15 cellular contexts compared by ENCODE assay signal in genomic region chr4:161350946-161351345, GRCh38.
DNase-seq lines count a peak whose midpoint lies in the region; ATAC-seq and TF ChIP-seq lines count a peak whose summit lies in the region.
"Had no signal": no experiment of that assay in that cellular context is flagged by ENCODE, and none has a peak within 500 bp of the region (broad histone marks: within the 10 kb centered on the region; RNA-seq: fewer than 3 reads in every experiment).

No MANE protein-coding gene starts in this region.

- no peaks in the 10 kb centered on the region for H3K36me3 Mint-ChIP-seq in activated T-helper 2 cell treated with anti-CD3 and anti-CD28 coated beads, Interferon-gamma antibody, Interleukin-2, Interleukin-4, amounts not matched to agents 10 μg/mL and 5 μg/mL and 100 μg/mL, durations not matched to agents 14 hours and 24 hours and 36 hours (ENCODE audit: low read depth)

- 77% methylated on average over 3 of the region's 3 CpGs for WGBS in esophagus muscularis mucosa

- no peaks in the 10 kb centered on the region for H3K36me3 ChIP-seq in RWPE2 (ENCODE audit: low read depth)
- H3K36me3 ChIP-seq in esophagus muscularis mucosa: no peaks in the 10 kb centered on the region
- H3K36me3 ChIP-seq: BE2C had no signal

- no peaks in the 10 kb centered on the region for H3K27me3 ChIP-seq in RWPE2 (ENCODE audit: insufficient read depth, poor library complexity, severe bottlenecking)
- H3K27me3 ChIP-seq in esophagus muscularis mucosa: no peaks in the 10 kb centered on the region
- H3K27me3 ChIP-seq: BE2C had no signal

- DNase-seq in HPDE6-E6E7 (ENCODE audit: extremely low spot score) (peak; percentile 5), RWPE2 (ENCODE audit: low spot score) (no peak), midbrain (lab: John Stamatoyannopoulos, UW) (no peak), esophagus muscularis mucosa (ENCODE audit: extremely low spot score) (no peak)
- no peak for DNase-seq in activated T-helper 2 cell treated with anti-CD3 and anti-CD28 coated beads, Interferon-gamma antibody, Interleukin-2, Interleukin-4, amounts not matched to agents 10 μg/mL and 5 μg/mL and 100 μg/mL, durations not matched to agents 14 hours and 24 hours and 36 hours (ENCODE audit: low spot score)
- DNase-seq: ACHN; BE2C; Caco-2; CD4-positive, alpha-beta T cell; DMS153; DMS79; GF-D8; H9 had no signal

- no peak for TF ChIP-seq CTCF in RWPE2 (IDR thresholded peaks at IDR 0.05; ENCODE audit: poor library complexity, severe bottlenecking)
- TF ChIP-seq CTCF in esophagus muscularis mucosa (IDR thresholded peaks at IDR 0.05): no peak

- no peaks in the 10 kb centered on the region for H3K4me1 ChIP-seq in RWPE2 (ENCODE audit: insufficient read depth, poor library complexity, severe bottlenecking)
- no peaks in the 10 kb centered on the region for H3K4me1 ChIP-seq in esophagus muscularis mucosa
- H3K4me1 ChIP-seq: BE2C, Caco-2 had no signal

- no peak overlapping the region for H3K27ac Mint-ChIP-seq in activated T-helper 2 cell treated with anti-CD3 and anti-CD28 coated beads, Interferon-gamma antibody, Interleukin-2, Interleukin-4, amounts not matched to agents 10 μg/mL and 5 μg/mL and 100 μg/mL, durations not matched to agents 14 hours and 24 hours and 36 hours
- H3K27ac Mint-ChIP-seq: CD4-positive, alpha-beta T cell; H9 had no signal

- H3K4me3 ChIP-seq in RWPE2 (ENCODE audit: severe bottlenecking) (no peak overlapping the region), esophagus muscularis mucosa (no peak overlapping the region)

- H3K27ac ChIP-seq in RWPE2 (ENCODE audit: poor library complexity, severe bottlenecking) (no peak overlapping the region), esophagus muscularis mucosa (replicated peaks in 1 of 4) (no peak overlapping the region)
- H3K27ac ChIP-seq: C4-2B had no signal

- intact Hi-C loops in activated T-helper 2 cell treated with anti-CD3 and anti-CD28 coated beads, Interferon-gamma antibody, Interleukin-2, Interleukin-4, amounts not matched to agents 10 μg/mL and 5 μg/mL and 100 μg/mL, durations not matched to agents 14 hours and 24 hours and 36 hours (cut with micrococcal nuclease): no loop called here
- intact Hi-C loops in esophagus muscularis mucosa (cut with DNase I): no loop called here

- no peak overlapping the region for H3K4me3 Mint-ChIP-seq in activated T-helper 2 cell treated with anti-CD3 and anti-CD28 coated beads, Interferon-gamma antibody, Interleukin-2, Interleukin-4, amounts not matched to agents 10 μg/mL and 5 μg/mL and 100 μg/mL, durations not matched to agents 14 hours and 24 hours and 36 hours (ENCODE audit: low read depth)
- H3K4me3 Mint-ChIP-seq: CD4-positive, alpha-beta T cell; H9 had no signal

- ATAC-seq in RWPE2 (ENCODE audit: low read depth): 0 out of 3 replicates have a peak, but pooled peaks have one; percentile 42
- peak; percentile 49 for ATAC-seq in esophagus mucosa

- H3K4me1 Mint-ChIP-seq in activated T-helper 2 cell treated with anti-CD3 and anti-CD28 coated beads, Interferon-gamma antibody, Interleukin-2, Interleukin-4, amounts not matched to agents 10 μg/mL and 5 μg/mL and 100 μg/mL, durations not matched to agents 14 hours and 24 hours and 36 hours (ENCODE audit: low read depth): no peaks in the 10 kb centered on the region
- H3K4me1 Mint-ChIP-seq: H9 had no signal

- no peak for TF ChIP-seq POLR2A in esophagus muscularis mucosa (IDR thresholded peaks at IDR 0.05; ENCODE audit: low read depth)

- no peaks in the 10 kb centered on the region for H3K27me3 Mint-ChIP-seq in activated T-helper 2 cell treated with anti-CD3 and anti-CD28 coated beads, Interferon-gamma antibody, Interleukin-2, Interleukin-4, amounts not matched to agents 10 μg/mL and 5 μg/mL and 100 μg/mL, durations not matched to agents 14 hours and 24 hours and 36 hours (ENCODE audit: low read depth)
- H3K27me3 Mint-ChIP-seq: CD4-positive, alpha-beta T cell had no signal

- TF ChIP-seq EP300 in esophagus muscularis mucosa (IDR thresholded peaks at IDR 0.05): no peak

- H3K9me3 Mint-ChIP-seq in activated T-helper 2 cell treated with anti-CD3 and anti-CD28 coated beads, Interferon-gamma antibody, Interleukin-2, Interleukin-4, amounts not matched to agents 10 μg/mL and 5 μg/mL and 100 μg/mL, durations not matched to agents 14 hours and 24 hours and 36 hours: peaks cover 32% of the 10 kb centered on the region
- H3K9me3 Mint-ChIP-seq: H9 had no signal

- H3K9me3 ChIP-seq in RWPE2 (ENCODE audit: severe bottlenecking) (no peaks in the 10 kb centered on the region), esophagus muscularis mucosa (peaks cover 0 to 10% (median 0%) of the 10 kb centered on the region in 4 donors)
- H3K9me3 ChIP-seq: BE2C, Caco-2 had no signal
